14 cellular contexts compared by ENCODE assay signal in genomic region chr11:18778468-18778867, GRCh38. TPM values are rescaled to one million over a fixed set of nuclear protein-coding genes. Genes with fewer than 3 reads are reported as not detected.
"Had no signal": no experiment of that assay in that cellular context is flagged by ENCODE, and none has a peak within 500 bp of the region (broad histone marks: within the 10 kb centered on the region; RNA-seq: fewer than 3 reads in every experiment).

No MANE protein-coding gene starts in this region.

- H3K4me3 Mint-ChIP-seq: WTC11 had no signal

- H3K4me3 ChIP-seq: hepatocyte, SJSA1 had no signal

- H3K27me3 ChIP-seq: brain microvascular endothelial cell, hepatocyte, neutrophil, SJSA1 had no signal

- H3K9me3 Mint-ChIP-seq: WTC11 had no signal

- H3K36me3 Mint-ChIP-seq: WTC11 had no signal

- H3K4me1 ChIP-seq: SJSA1 had no signal

- H3K27ac ChIP-seq: brain microvascular endothelial cell, hepatocyte, neutrophil, SJSA1 had no signal

- H3K36me3 ChIP-seq: brain microvascular endothelial cell, neutrophil, SJSA1 had no signal

- H3K9me3 ChIP-seq: neutrophil, SJSA1 had no signal

- DNase-seq: activated effector memory CD4-positive, alpha-beta T cell treated with anti-CD3 and anti-CD28 coated beads, Interleukin-2, amount 50 U/mL, for 16 hours; brain microvascular endothelial cell; kidney glomerular epithelial cell; retina; stimulated activated CD4-positive, alpha-beta T cell treated with anti-CD3 and anti-CD28 coated beads, Interleukin-15, amount 100 ng/mL, for 24 hours; stimulated activated CD4-positive, alpha-beta T cell treated with anti-CD3 and anti-CD28 coated beads, Interleukin-4, amount 100 ng/mL, for 24 hours; SW 1271; T-helper 9 cell had no signal

- ATAC-seq: WTC11 had no signal

- H3K27ac Mint-ChIP-seq: WTC11 had no signal

- H2AFZ ChIP-seq: hepatocyte had no signal

- H3K4me2 ChIP-seq: hepatocyte had no signal

RNA-seq across cellular contexts. Expression of gene PTPN5, which starts 13.1 kb away (rescaled TPM):
- total RNA-seq: myocyte, SJSA1, skeletal muscle tissue had no signal

RNA-seq across cellular contexts. Expression of gene IGSF22, which starts 52.5 kb away (rescaled TPM):
- total RNA-seq: hepatocyte, SJSA1 had no signal
- polyA plus RNA-seq: hepatocyte had no signal
